In the genomic region with DNA sequence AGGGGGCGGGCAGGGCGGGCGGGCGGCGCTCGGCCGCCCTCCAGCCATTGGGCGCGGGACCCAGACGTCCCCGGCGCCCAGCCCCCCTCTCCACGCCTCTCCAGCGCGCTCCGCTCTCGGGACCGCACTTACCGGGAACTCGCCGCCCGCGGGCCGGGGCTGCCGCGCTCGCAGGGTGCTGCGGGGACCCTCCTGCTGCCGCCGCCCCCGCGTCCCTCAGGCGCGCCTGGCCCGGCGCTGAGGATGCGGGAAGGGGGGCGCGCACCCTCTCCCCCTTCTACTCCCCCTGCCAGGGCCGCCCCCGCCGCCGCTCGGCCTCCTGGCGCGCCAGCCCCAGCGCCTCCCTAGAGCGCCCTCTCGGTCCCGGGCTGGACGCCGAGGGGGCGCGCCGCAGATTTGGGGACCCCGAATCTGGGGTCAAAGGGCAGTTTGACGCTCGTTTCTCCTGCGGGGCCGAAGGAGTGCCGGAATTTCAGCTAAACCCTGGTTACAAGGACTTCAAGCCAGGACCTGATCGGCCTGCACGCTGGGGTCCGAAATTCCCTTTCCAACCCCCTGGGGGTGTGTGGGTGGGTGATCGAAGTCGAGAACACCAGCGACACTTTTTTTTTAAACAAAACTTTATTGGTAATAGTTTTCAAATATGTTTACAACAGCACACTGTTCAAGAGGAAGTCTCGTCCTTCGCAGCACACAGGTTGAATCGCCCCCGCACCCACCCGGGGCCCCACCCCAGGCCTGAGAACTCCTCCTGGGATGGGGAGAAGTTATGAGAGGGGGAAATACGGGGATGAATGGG, we compare ENCODE assay signal across 9 cellular contexts. TPM values are rescaled to one million over a fixed set of nuclear protein-coding genes. Genes with fewer than 3 reads are reported as not detected.
A peak's percentile ranks its signal among the peaks of the same experiment; 100 is the strongest.
DNase-seq lines count a peak whose midpoint lies in the region; ATAC-seq, FAIRE-seq and TF ChIP-seq lines count a peak whose summit lies in the region.
"Had no signal": no experiment of that assay in that cellular context is flagged by ENCODE, and none has a peak within 500 bp of the region (broad histone marks: within the 10 kb centered on the region; RNA-seq: fewer than 3 reads in every experiment).

No MANE protein-coding gene starts in this region.

- H3K36me3 ChIP-seq in OCI-LY1 (ENCODE audit: insufficient read depth, low read length) (peaks cover 26% of the 10 kb centered on the region), fibroblast of lung (ENCODE audit: control insufficient read depth, insufficient read depth, low read length) (peaks cover 11% of the 10 kb centered on the region)

- peak overlapping the region; percentile 95 for H3K4me3 ChIP-seq in OCI-LY1 (ENCODE audit: low read depth, low read length, poor library complexity, severe bottlenecking)
- H3K4me3 ChIP-seq in fibroblast of lung (replicated peaks in 1 of 4; ENCODE audit: control extremely low read depth in 1 of 4, insufficient read depth in 1 of 4, low read depth in 3 of 4, low read length in 4 of 4) = peak overlapping the region; percentile 81 to 88 (median 83)

- POLR2A ChIA-PET in CD4-positive, alpha-beta T cell (lab: Charles Lee) = interaction anchor here (0.8 to 3.6 kb wide), 9 partner anchors 9 to 1300 kb away, joined by 3 to 39 read pairs (median 6); a partner anchor contains a TSS

- intact Hi-C loops in CD4-positive, alpha-beta T cell (cut with DNase I, micrococcal nuclease) = loop anchor here in 1 of 2 experiments (1.0 kb wide), 1 partner anchor 26 kb away; a partner anchor contains a TSS

- H2AFZ ChIP-seq in OCI-LY1 (ENCODE audit: low read length) = no peak overlapping the region
- H2AFZ ChIP-seq in fibroblast of lung (ENCODE audit: low read length) = no peak overlapping the region

- peak; percentile 27 for TF ChIP-seq CTCF in CD4-positive, alpha-beta T cell (IDR thresholded peaks at IDR 0.05)
- TF ChIP-seq CTCF in OCI-LY1 (IDR thresholded peaks at IDR 0.05; ENCODE audit: low read length) (peak; percentile 56), fibroblast of lung (conservative IDR thresholded peaks at IDR 0.05 in 1 of 2, IDR thresholded peaks at IDR 0.05 in 1 of 2; ENCODE audit: low read depth in 1 of 2, low read length in 2 of 2) (peak; percentile 29 to 43), nephron progenitor cell (IDR thresholded peaks at IDR 0.05) (no peak), type B pancreatic cell (conservative IDR thresholded peaks at IDR 0.05) (peak; percentile 57)

- CTCF ChIA-PET in CD4-positive, alpha-beta T cell (lab: Charles Lee) = interaction anchor here (0.6 to 2.2 kb wide), 4 partner anchors 19 to 304 kb away, joined by 3 to 8 read pairs (median 4); a partner anchor contains a TSS

- no peaks in the 10 kb centered on the region for H3K27me3 Mint-ChIP-seq in CD4-positive, alpha-beta T cell
- no peaks in the 10 kb centered on the region for H3K27me3 Mint-ChIP-seq in activated T-cell treated with anti-CD3 and anti-CD28 coated beads, Interleukin-2, amount 50 U/mL, for 4 hours (ENCODE audit: low read depth)
- H3K27me3 Mint-ChIP-seq in nephron progenitor cell (ENCODE audit: low read depth, poor library complexity) (peaks cover 10% of the 10 kb centered on the region), type B pancreatic cell (no peaks in the 10 kb centered on the region)

- H3K4me3 Mint-ChIP-seq in CD4-positive, alpha-beta T cell = peak overlapping the region; percentile 100
- peak overlapping the region; percentile 97 for H3K4me3 Mint-ChIP-seq in activated T-cell treated with anti-CD3 and anti-CD28 coated beads, Interleukin-2, amount 50 U/mL, for 4 hours
- H3K4me3 Mint-ChIP-seq in nephron progenitor cell = peak overlapping the region; percentile 95
- peak overlapping the region; percentile 100 for H3K4me3 Mint-ChIP-seq in type B pancreatic cell

- H3K36me3 Mint-ChIP-seq in CD4-positive, alpha-beta T cell (ENCODE audit: low read depth) = peaks cover 33% of the 10 kb centered on the region
- H3K36me3 Mint-ChIP-seq in activated T-cell treated with anti-CD3 and anti-CD28 coated beads, Interleukin-2, amount 50 U/mL, for 4 hours (ENCODE audit: insufficient read depth) = peaks cover 8% of the 10 kb centered on the region
- peaks cover 50% of the 10 kb centered on the region for H3K36me3 Mint-ChIP-seq in nephron progenitor cell (ENCODE audit: low read depth)
- H3K36me3 Mint-ChIP-seq in type B pancreatic cell = peaks cover 16% of the 10 kb centered on the region

- H3K9ac ChIP-seq in OCI-LY1 (ENCODE audit: low read length) = peak overlapping the region; percentile 99
- peak overlapping the region; percentile 66 for H3K9ac ChIP-seq in fibroblast of lung (ENCODE audit: insufficient read depth, low read length)

- peak overlapping the region; percentile 87 for H3K27ac Mint-ChIP-seq in CD4-positive, alpha-beta T cell
- peak overlapping the region; percentile 92 for H3K27ac Mint-ChIP-seq in nephron progenitor cell
- peak overlapping the region; percentile 92 for H3K27ac Mint-ChIP-seq in type B pancreatic cell

- H3K27me3 ChIP-seq in CD4-positive, alpha-beta T cell (ENCODE audit: control insufficient read depth, insufficient read depth, low read length) = no peaks in the 10 kb centered on the region
- H3K27me3 ChIP-seq in OCI-LY1 (ENCODE audit: insufficient read depth, low read length) (no peaks in the 10 kb centered on the region), fibroblast of lung (ENCODE audit: control insufficient read depth, insufficient read depth, low read length) (no peaks in the 10 kb centered on the region)

- H3K4me2 ChIP-seq in OCI-LY1 (ENCODE audit: low read length) = peak overlapping the region; percentile 99
- peak overlapping the region; percentile 97 for H3K4me2 ChIP-seq in fibroblast of lung (ENCODE audit: extremely low read depth, insufficient read depth, low read length)

- peak; percentile 49 for ATAC-seq in CD4-positive, alpha-beta T cell (ENCODE audit: poor library complexity)
- peak; percentile 43 for ATAC-seq in HG03354 (IDR thresholded peaks at IDR 0.05; ENCODE audit: poor library complexity, severe bottlenecking, unreplicated experiment)
- ATAC-seq in activated T-cell treated with anti-CD3 and anti-CD28 coated beads, Interleukin-2, amount 50 U/mL, for 4 hours = peak; percentile 76 to 77

- H3K79me2 ChIP-seq in OCI-LY1 (ENCODE audit: insufficient read depth, low read length) = no peaks in the 10 kb centered on the region
- H3K79me2 ChIP-seq in fibroblast of lung (ENCODE audit: control insufficient read depth, insufficient read depth, low read length) = no peaks in the 10 kb centered on the region

- H3K9me3 ChIP-seq in CD4-positive, alpha-beta T cell (ENCODE audit: control insufficient read depth, low read length) = peaks cover 7% of the 10 kb centered on the region
- H3K9me3 ChIP-seq in OCI-LY1 (ENCODE audit: low read length) (peaks cover 7% of the 10 kb centered on the region), fibroblast of lung (ENCODE audit: control insufficient read depth, insufficient read depth, low read depth, low read length) (no peaks in the 10 kb centered on the region)

- peaks cover 4% of the 10 kb centered on the region for H3K9me3 Mint-ChIP-seq in CD4-positive, alpha-beta T cell
- H3K9me3 Mint-ChIP-seq in activated T-cell treated with anti-CD3 and anti-CD28 coated beads, Interleukin-2, amount 50 U/mL, for 4 hours = peaks cover 7% of the 10 kb centered on the region
- H3K9me3 Mint-ChIP-seq in nephron progenitor cell (peaks cover 23% of the 10 kb centered on the region), type B pancreatic cell (no peaks in the 10 kb centered on the region)

- FAIRE-seq in GM19239 (lab: Jason Lieb, UNC) = no peak
- FAIRE-seq: colon had no signal

- H3K4me1 Mint-ChIP-seq in CD4-positive, alpha-beta T cell (ENCODE audit: low read depth) = peaks cover 27% of the 10 kb centered on the region
- peaks cover 13% of the 10 kb centered on the region for H3K4me1 Mint-ChIP-seq in activated T-cell treated with anti-CD3 and anti-CD28 coated beads, Interleukin-2, amount 50 U/mL, for 4 hours (ENCODE audit: low read depth)
- H3K4me1 Mint-ChIP-seq in nephron progenitor cell (peaks cover 25% of the 10 kb centered on the region), type B pancreatic cell (ENCODE audit: unreplicated experiment) (peaks cover 12% of the 10 kb centered on the region)

- H4K20me1 ChIP-seq in OCI-LY1 (ENCODE audit: insufficient read depth, low read length) (no peaks in the 10 kb centered on the region), fibroblast of lung (ENCODE audit: control insufficient read depth, extremely low read depth, insufficient read depth, low read length) (no peaks in the 10 kb centered on the region)

- peak; percentile 37 to 63 (median 52) for DNase-seq in CD4-positive, alpha-beta T cell
- DNase-seq in GM19239 (ENCODE audit: insufficient read length, low spot score) (peak; percentile 76), fibroblast of lung (ENCODE audit: low read depth in 2 of 2) (peak; percentile 67 to 79), nephron progenitor cell (peak; percentile 79), type B pancreatic cell (ENCODE audit: extremely low spot score, unreplicated experiment) (no peak)
- DNase-seq in activated T-cell treated with anti-CD3 and anti-CD28 coated beads, Interleukin-2, amount 50 U/mL, for 4 hours = peak; percentile 55

- H3F3A ChIP-seq in OCI-LY1 (ENCODE audit: insufficient read depth, low read length) = no peaks in the 10 kb centered on the region

- H3K4me1 ChIP-seq in OCI-LY1 (ENCODE audit: insufficient read depth, low read length, severe bottlenecking) = peaks cover 18% of the 10 kb centered on the region
- H3K4me1 ChIP-seq in fibroblast of lung (ENCODE audit: control insufficient read depth, extremely low read depth, insufficient read depth, low read length) = peaks cover 2% of the 10 kb centered on the region

- H3K27ac ChIP-seq in CD4-positive, alpha-beta T cell (ENCODE audit: low read depth, low read length) = peak overlapping the region; percentile 84
- H3K27ac ChIP-seq in OCI-LY1 (ENCODE audit: low read depth, low read length, poor library complexity, severe bottlenecking) = peak overlapping the region; percentile 89
- H3K27ac ChIP-seq in fibroblast of lung (ENCODE audit: insufficient read depth, low read length) = peak overlapping the region; percentile 73

- H3K9me2 ChIP-seq in OCI-LY1 (ENCODE audit: low read depth, low read length) = no peaks in the 10 kb centered on the region

RNA-seq across cellular contexts. Expression of a gene that starts 0.7 kb away (rescaled TPM):
- total RNA-seq in CD4-positive, alpha-beta T cell = 10 to 100 TPM; 29.4 to 30.1 TPM
- 100 to 1,000 TPM in 2 of 3 donors, 10 to 100 TPM in 1; 90.0 to 130 (median 112) TPM for total RNA-seq in activated T-cell treated with anti-CD3 and anti-CD28 coated beads, Interleukin-2, amount 50 U/mL, for 4 hours
- total RNA-seq in fibroblast of lung = 19.0 and 24.1 TPM in 2 replicates
- polyA plus RNA-seq in fibroblast of lung = 7.3 and 14.5 TPM in 2 replicates
- polyA plus RNA-seq in fibroblast of lung (2012) = 17.3 and 32.4 TPM in 2 replicates
- 20.4 and 24.4 TPM in 2 replicates for polyA minus RNA-seq in fibroblast of lung (ENCODE audit: low replicate concordance)
- total RNA-seq in type B pancreatic cell (ENCODE audit: low replicate concordance) = 42.7 and 55.9 TPM in 2 replicates

RNA-seq across cellular contexts. Expression of a gene that starts 5.7 kb away (rescaled TPM):
- not detected for total RNA-seq in CD4-positive, alpha-beta T cell
- under 1 TPM in 1 of 3 donors, not detected in 2; 0.48 TPM for total RNA-seq in activated T-cell treated with anti-CD3 and anti-CD28 coated beads, Interleukin-2, amount 50 U/mL, for 4 hours
- total RNA-seq in fibroblast of lung (not detected in 2 replicates), type B pancreatic cell (ENCODE audit: low replicate concordance) (not detected in 2 replicates)
- polyA plus RNA-seq in fibroblast of lung = not detected in 2 replicates
- not detected in 2 replicates for polyA plus RNA-seq in fibroblast of lung (2012)
- not detected in 2 replicates for polyA minus RNA-seq in fibroblast of lung (ENCODE audit: low replicate concordance)

RNA-seq across cellular contexts. Expression of a gene that starts 18.7 kb away (rescaled TPM):
- under 1 TPM; 0.39 to 0.49 TPM for total RNA-seq in CD4-positive, alpha-beta T cell
- total RNA-seq in activated T-cell treated with anti-CD3 and anti-CD28 coated beads, Interleukin-2, amount 50 U/mL, for 4 hours = under 1 TPM; 0.24 to 0.48 (median 0.43) TPM
- total RNA-seq in fibroblast of lung = 0.77 and 0.83 TPM in 2 replicates
- 0.33 and 0.41 TPM in 2 replicates for polyA plus RNA-seq in fibroblast of lung
- polyA plus RNA-seq in fibroblast of lung (2012) = 0.55 and 0.67 TPM in 2 replicates
- polyA minus RNA-seq in fibroblast of lung (ENCODE audit: low replicate concordance) = not detected in 2 replicates
- total RNA-seq in type B pancreatic cell (ENCODE audit: low replicate concordance) = 3.1 and 3.6 TPM in 2 replicates

RNA-seq across cellular contexts. Expression of a gene that starts 26.3 kb away (rescaled TPM):
- total RNA-seq in CD4-positive, alpha-beta T cell = 10 to 100 TPM; 27.4 to 29.8 TPM
- total RNA-seq in activated T-cell treated with anti-CD3 and anti-CD28 coated beads, Interleukin-2, amount 50 U/mL, for 4 hours = 10 to 100 TPM; 45.0 to 46.1 (median 45.3) TPM
- total RNA-seq in fibroblast of lung = 30.6 and 43.6 TPM in 2 replicates
- polyA plus RNA-seq in fibroblast of lung = 67.4 and 104 TPM in 2 replicates
- 82.7 and 108 TPM in 2 replicates for polyA plus RNA-seq in fibroblast of lung (2012)
- 109 and 215 TPM in 2 replicates for polyA minus RNA-seq in fibroblast of lung (ENCODE audit: low replicate concordance)
- total RNA-seq in type B pancreatic cell (ENCODE audit: low replicate concordance) = 55.3 and 88.1 TPM in 2 replicates

RNA-seq across cellular contexts. Expression of a gene that starts 29.4 kb away (rescaled TPM):
- total RNA-seq in CD4-positive, alpha-beta T cell = under 1 TPM in 1 of 2 experiments, not detected in 1; 0.25 TPM
- total RNA-seq in activated T-cell treated with anti-CD3 and anti-CD28 coated beads, Interleukin-2, amount 50 U/mL, for 4 hours = not detected
- total RNA-seq in fibroblast of lung (0.51 and 1.3 TPM in 2 replicates), type B pancreatic cell (ENCODE audit: low replicate concordance) (0.83 and 8.1 TPM in 2 replicates)
- 0.02 and 0.20 TPM in 2 replicates for polyA plus RNA-seq in fibroblast of lung
- polyA plus RNA-seq in fibroblast of lung (2012) = 0.50 and 2.0 TPM in 2 replicates
- 0.27 TPM in 1 of 2 replicates, not detected in the other for polyA minus RNA-seq in fibroblast of lung (ENCODE audit: low replicate concordance)
